ENCODE assay signal across 1 cellular context in genomic region chr7:101058355-101058754, GRCh38.
TF ChIP-seq lines count a peak whose summit lies in the region.

No MANE protein-coding gene starts in this region.

TF ChIP-seq in HepG2, 621 proteins besides CTCF, POLR2A, EP300 and RAD21 (continued from another document and continues in another):
- TF ChIP-seq CBX5 (CRISPR knock-in tag; IDR thresholded peaks at IDR 0.05; ENCODE audit: borderline replicate concordance) (peak; percentile 65; the same call in 1 of the 2 replicates), ZBED4 (CRISPR knock-in tag; IDR thresholded peaks at IDR 0.05; ENCODE audit: borderline replicate concordance) (peak; percentile 91), SP2 (CRISPR knock-in tag; IDR thresholded peaks at IDR 0.05) (no peak), SOX6 (IDR thresholded peaks at IDR 0.05) (no peak), SOX6 (CRISPR knock-in tag; IDR thresholded peaks at IDR 0.05) (no peak), FOXO1 (CRISPR knock-in tag; IDR thresholded peaks at IDR 0.05) (peak; percentile 92), ATAD3A (CRISPR knock-in tag; IDR thresholded peaks at IDR 0.05) (0 out of 2 replicates have a peak, but pooled peaks have one; percentile 66), ZNF431 (CRISPR knock-in tag; IDR thresholded peaks at IDR 0.05; ENCODE audit: borderline replicate concordance, low read depth) (peak; percentile 85; the same call in 1 of the 2 replicates), MATR3 (CRISPR knock-in tag; IDR thresholded peaks at IDR 0.05) (no peak), DNMT3B (CRISPR knock-in tag; conservative IDR thresholded peaks at IDR 0.05) (peak; percentile 80; the same call in 1 of the 2 replicates), ZNF709 (CRISPR knock-in tag; IDR thresholded peaks at IDR 0.05) (peak; percentile 82; the same call in 1 of the 2 replicates), KLF11 (CRISPR knock-in tag; IDR thresholded peaks at IDR 0.05) (peak; percentile 96), ZBTB25 (CRISPR knock-in tag; IDR thresholded peaks at IDR 0.05) (peak; percentile 92), ZMYM4 (CRISPR knock-in tag; IDR thresholded peaks at IDR 0.05) (0 out of 2 replicates have a peak, but pooled peaks have one; percentile 27), NPAS2 (CRISPR knock-in tag; IDR thresholded peaks at IDR 0.05; ENCODE audit: borderline replicate concordance) (no peak), JDP2 (CRISPR knock-in tag; IDR thresholded peaks at IDR 0.05; ENCODE audit: borderline replicate concordance) (peak; percentile 43; the same call in 1 of the 2 replicates), ERF (CRISPR knock-in tag; IDR thresholded peaks at IDR 0.05) (peak; percentile 96), FOSL1 (CRISPR knock-in tag; IDR thresholded peaks at IDR 0.05; ENCODE audit: borderline replicate concordance) (no peak), HMG20B (CRISPR knock-in tag; conservative IDR thresholded peaks at IDR 0.05) (peak; percentile 77), ZBTB49 (CRISPR knock-in tag; IDR thresholded peaks at IDR 0.05; ENCODE audit: borderline replicate concordance) (peak; percentile 96), BCL6 (CRISPR knock-in tag; IDR thresholded peaks at IDR 0.05) (0 out of 2 replicates have a peak, but pooled peaks have one; percentile 33), SAFB2 (CRISPR knock-in tag; IDR thresholded peaks at IDR 0.05; ENCODE audit: borderline replicate concordance, low read depth) (no peak), FOXP1 (IDR thresholded peaks at IDR 0.05) (no peak), FOXP1 (CRISPR knock-in tag; IDR thresholded peaks at IDR 0.05) (peak; percentile 59; the same call in 1 of the 2 replicates), ZNF44 (CRISPR knock-in tag; IDR thresholded peaks at IDR 0.05) (no peak), ARID4A (CRISPR knock-in tag; IDR thresholded peaks at IDR 0.05; ENCODE audit: borderline replicate concordance) (peak; percentile 18; the same call in 1 of the 2 replicates), MAFK (conservative IDR thresholded peaks at IDR 0.05 in 1 of 2, IDR thresholded peaks at IDR 0.05 in 1 of 2; ENCODE audit: low read length in 2 of 2) (no peak), SIN3A (IDR thresholded peaks at IDR 0.05; ENCODE audit: borderline replicate concordance, low read depth, low read length) (peak; percentile 82; the same call in 1 of the 2 replicates), TEAD2 (CRISPR knock-in tag; IDR thresholded peaks at IDR 0.05) (peak; percentile 72; the same call in 1 of the 2 replicates), ZXDC (CRISPR knock-in tag; IDR thresholded peaks at IDR 0.05) (peak; percentile 80; the same call in 1 of the 2 replicates), ZNF576 (CRISPR knock-in tag; IDR thresholded peaks at IDR 0.05) (no peak), PCBP1 (IDR thresholded peaks at IDR 0.05; ENCODE audit: borderline replicate concordance, low read depth, low read length) (no peak), ZNF768 (CRISPR knock-in tag; IDR thresholded peaks at IDR 0.05) (no peak), KDM2A (CRISPR knock-in tag; IDR thresholded peaks at IDR 0.05; ENCODE audit: borderline replicate concordance, low read depth) (peak; percentile 69), AHR (CRISPR knock-in tag; IDR thresholded peaks at IDR 0.05) (peak; percentile 88; the same call in 1 of the 2 replicates), HOXA5 (CRISPR knock-in tag; IDR thresholded peaks at IDR 0.05) (peak; percentile 94)
- TF ChIP-seq, protein P1, sequence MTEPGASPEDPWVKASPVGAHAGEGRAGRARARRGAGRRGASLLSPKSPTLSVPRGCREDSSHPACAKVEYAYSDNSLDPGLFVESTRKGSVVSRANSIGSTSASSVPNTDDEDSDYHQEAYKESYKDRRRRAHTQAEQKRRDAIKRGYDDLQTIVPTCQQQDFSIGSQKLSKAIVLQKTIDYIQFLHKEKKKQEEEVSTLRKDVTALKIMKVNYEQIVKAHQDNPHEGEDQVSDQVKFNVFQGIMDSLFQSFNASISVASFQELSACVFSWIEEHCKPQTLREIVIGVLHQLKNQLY (CRISPR knock-in tag; IDR thresholded peaks at IDR 0.05), result 0 out of 2 replicates have a peak, but pooled peaks have one; percentile 45
- TF ChIP-seq, protein P2, sequence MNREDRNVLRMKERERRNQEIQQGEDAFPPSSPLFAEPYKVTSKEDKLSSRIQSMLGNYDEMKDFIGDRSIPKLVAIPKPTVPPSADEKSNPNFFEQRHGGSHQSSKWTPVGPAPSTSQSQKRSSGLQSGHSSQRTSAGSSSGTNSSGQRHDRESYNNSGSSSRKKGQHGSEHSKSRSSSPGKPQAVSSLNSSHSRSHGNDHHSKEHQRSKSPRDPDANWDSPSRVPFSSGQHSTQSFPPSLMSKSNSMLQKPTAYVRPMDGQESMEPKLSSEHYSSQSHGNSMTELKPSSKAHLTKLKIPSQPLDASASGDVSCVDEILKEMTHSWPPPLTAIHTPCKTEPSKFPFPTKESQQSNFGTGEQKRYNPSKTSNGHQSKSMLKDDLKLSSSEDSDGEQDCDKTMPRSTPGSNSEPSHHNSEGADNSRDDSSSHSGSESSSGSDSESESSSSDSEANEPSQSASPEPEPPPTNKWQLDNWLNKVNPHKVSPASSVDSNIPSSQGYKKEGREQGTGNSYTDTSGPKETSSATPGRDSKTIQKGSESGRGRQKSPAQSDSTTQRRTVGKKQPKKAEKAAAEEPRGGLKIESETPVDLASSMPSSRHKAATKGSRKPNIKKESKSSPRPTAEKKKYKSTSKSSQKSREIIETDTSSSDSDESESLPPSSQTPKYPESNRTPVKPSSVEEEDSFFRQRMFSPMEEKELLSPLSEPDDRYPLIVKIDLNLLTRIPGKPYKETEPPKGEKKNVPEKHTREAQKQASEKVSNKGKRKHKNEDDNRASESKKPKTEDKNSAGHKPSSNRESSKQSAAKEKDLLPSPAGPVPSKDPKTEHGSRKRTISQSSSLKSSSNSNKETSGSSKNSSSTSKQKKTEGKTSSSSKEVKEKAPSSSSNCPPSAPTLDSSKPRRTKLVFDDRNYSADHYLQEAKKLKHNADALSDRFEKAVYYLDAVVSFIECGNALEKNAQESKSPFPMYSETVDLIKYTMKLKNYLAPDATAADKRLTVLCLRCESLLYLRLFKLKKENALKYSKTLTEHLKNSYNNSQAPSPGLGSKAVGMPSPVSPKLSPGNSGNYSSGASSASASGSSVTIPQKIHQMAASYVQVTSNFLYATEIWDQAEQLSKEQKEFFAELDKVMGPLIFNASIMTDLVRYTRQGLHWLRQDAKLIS (CRISPR knock-in tag; IDR thresholded peaks at IDR 0.05), result no peak
- TF ChIP-seq, protein P3, sequence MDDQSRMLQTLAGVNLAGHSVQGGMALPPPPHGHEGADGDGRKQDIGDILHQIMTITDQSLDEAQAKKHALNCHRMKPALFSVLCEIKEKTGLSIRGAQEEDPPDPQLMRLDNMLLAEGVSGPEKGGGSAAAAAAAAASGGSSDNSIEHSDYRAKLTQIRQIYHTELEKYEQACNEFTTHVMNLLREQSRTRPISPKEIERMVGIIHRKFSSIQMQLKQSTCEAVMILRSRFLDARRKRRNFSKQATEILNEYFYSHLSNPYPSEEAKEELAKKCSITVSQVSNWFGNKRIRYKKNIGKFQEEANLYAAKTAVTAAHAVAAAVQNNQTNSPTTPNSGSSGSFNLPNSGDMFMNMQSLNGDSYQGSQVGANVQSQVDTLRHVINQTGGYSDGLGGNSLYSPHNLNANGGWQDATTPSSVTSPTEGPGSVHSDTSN (CRISPR knock-in tag; IDR thresholded peaks at IDR 0.05; ENCODE audit: borderline replicate concordance), result peak; percentile 67; the same call in 1 of the 2 replicates
